Comparison of ENCODE assay signal across 1 cellular context in the genomic region with DNA sequence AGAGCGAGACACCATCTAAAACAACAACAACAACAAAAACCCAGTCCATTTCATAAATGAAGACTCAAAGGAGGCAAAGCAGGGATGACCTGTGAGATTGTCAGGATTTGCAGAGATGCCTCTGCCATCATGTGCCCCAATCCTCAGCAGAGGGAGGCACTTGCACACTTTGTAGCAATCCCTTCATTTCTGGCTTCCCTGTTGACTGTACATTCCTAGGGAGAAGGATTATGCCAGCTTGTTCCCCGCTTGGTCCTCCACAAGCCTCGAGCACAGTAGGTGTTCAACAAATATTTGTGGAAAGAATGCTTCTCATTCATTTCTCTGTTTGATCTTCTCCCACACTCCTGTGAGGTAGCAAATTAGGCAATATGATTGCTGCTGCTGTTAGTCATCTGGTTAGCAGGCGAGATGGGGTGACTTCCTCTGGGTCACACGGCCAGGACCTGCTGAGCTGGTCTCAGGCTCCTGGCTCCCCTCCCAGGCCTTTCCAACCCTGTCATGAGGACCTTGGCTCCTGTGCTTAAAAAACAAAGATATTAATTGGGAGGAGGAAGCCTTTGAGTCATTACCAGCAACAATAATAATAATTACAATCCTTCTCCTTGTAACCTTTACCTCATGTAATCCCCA.
TF ChIP-seq lines count a peak whose summit lies in the region.

No MANE protein-coding gene starts in this region.

TF ChIP-seq in HepG2, 621 proteins besides CTCF, POLR2A, EP300 and RAD21 (continued from another document and continues in another):
- TF ChIP-seq, protein P1, sequence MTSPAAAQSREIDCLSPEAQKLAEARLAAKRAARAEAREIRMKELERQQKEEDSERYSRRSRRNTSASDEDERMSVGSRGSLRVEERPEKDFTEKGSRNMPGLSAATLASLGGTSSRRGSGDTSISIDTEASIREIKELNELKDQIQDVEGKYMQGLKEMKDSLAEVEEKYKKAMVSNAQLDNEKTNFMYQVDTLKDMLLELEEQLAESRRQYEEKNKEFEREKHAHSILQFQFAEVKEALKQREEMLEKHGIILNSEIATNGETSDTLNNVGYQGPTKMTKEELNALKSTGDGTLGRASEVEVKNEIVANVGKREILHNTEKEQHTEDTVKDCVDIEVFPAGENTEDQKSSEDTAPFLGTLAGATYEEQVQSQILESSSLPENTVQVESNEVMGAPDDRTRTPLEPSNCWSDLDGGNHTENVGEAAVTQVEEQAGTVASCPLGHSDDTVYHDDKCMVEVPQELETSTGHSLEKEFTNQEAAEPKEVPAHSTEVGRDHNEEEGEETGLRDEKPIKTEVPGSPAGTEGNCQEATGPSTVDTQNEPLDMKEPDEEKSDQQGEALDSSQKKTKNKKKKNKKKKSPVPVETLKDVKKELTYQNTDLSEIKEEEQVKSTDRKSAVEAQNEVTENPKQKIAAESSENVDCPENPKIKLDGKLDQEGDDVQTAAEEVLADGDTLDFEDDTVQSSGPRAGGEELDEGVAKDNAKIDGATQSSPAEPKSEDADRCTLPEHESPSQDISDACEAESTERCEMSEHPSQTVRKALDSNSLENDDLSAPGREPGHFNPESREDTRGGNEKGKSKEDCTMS (CRISPR knock-in tag; conservative IDR thresholded peaks at IDR 0.05) = no peak
- TF ChIP-seq, protein P2, sequence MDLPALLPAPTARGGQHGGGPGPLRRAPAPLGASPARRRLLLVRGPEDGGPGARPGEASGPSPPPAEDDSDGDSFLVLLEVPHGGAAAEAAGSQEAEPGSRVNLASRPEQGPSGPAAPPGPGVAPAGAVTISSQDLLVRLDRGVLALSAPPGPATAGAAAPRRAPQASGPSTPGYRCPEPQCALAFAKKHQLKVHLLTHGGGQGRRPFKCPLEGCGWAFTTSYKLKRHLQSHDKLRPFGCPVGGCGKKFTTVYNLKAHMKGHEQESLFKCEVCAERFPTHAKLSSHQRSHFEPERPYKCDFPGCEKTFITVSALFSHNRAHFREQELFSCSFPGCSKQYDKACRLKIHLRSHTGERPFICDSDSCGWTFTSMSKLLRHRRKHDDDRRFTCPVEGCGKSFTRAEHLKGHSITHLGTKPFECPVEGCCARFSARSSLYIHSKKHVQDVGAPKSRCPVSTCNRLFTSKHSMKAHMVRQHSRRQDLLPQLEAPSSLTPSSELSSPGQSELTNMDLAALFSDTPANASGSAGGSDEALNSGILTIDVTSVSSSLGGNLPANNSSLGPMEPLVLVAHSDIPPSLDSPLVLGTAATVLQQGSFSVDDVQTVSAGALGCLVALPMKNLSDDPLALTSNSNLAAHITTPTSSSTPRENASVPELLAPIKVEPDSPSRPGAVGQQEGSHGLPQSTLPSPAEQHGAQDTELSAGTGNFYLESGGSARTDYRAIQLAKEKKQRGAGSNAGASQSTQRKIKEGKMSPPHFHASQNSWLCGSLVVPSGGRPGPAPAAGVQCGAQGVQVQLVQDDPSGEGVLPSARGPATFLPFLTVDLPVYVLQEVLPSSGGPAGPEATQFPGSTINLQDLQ (CRISPR knock-in tag; IDR thresholded peaks at IDR 0.05) = no peak
- TF ChIP-seq ZNF775 (CRISPR knock-in tag; IDR thresholded peaks at IDR 0.05; ENCODE audit: borderline replicate concordance) (no peak), AHR (CRISPR knock-in tag; IDR thresholded peaks at IDR 0.05) (no peak), ZNF44 (CRISPR knock-in tag; IDR thresholded peaks at IDR 0.05) (no peak), MIXL1 (CRISPR knock-in tag; IDR thresholded peaks at IDR 0.05) (peak; percentile 74), PHB2 (IDR thresholded peaks at IDR 0.05; ENCODE audit: partially characterized antibody) (no peak), NAIF1 (CRISPR knock-in tag; IDR thresholded peaks at IDR 0.05; ENCODE audit: borderline replicate concordance) (no peak), ZNF619 (CRISPR knock-in tag; IDR thresholded peaks at IDR 0.05) (no peak), HOXA7 (CRISPR knock-in tag; IDR thresholded peaks at IDR 0.05) (no peak), ZNF569 (CRISPR knock-in tag; IDR thresholded peaks at IDR 0.05; ENCODE audit: borderline replicate concordance) (no peak), ZNF547 (CRISPR knock-in tag; IDR thresholded peaks at IDR 0.05) (no peak), ZNF292 (CRISPR knock-in tag; IDR thresholded peaks at IDR 0.05; ENCODE audit: borderline replicate concordance, low read depth) (peak; percentile 53; the same call in 1 of the 2 replicates), ZFP36L1 (CRISPR knock-in tag; IDR thresholded peaks at IDR 0.05) (no peak), ZNF703 (CRISPR knock-in tag; IDR thresholded peaks at IDR 0.05; ENCODE audit: borderline replicate concordance) (no peak), ZIK1 (CRISPR knock-in tag; IDR thresholded peaks at IDR 0.05; ENCODE audit: borderline replicate concordance, low read depth) (no peak), GABPA (IDR thresholded peaks at IDR 0.05; ENCODE audit: low read depth, low read length) (no peak), GABPA (CRISPR knock-in tag; IDR thresholded peaks at IDR 0.05; ENCODE audit: low read depth) (no peak), FOXA3 (CRISPR knock-in tag; IDR thresholded peaks at IDR 0.05) (peak; percentile 90), SMARCE1 (IDR thresholded peaks at IDR 0.05; ENCODE audit: borderline replicate concordance) (no peak), ZNF749 (CRISPR knock-in tag; IDR thresholded peaks at IDR 0.05; ENCODE audit: borderline replicate concordance) (0 out of 2 replicates have a peak, but pooled peaks have one; percentile 39), XBP1 (CRISPR knock-in tag; IDR thresholded peaks at IDR 0.05) (no peak), ZNF136 (CRISPR knock-in tag; IDR thresholded peaks at IDR 0.05; ENCODE audit: low read depth) (no peak), ZNF256 (CRISPR knock-in tag; conservative IDR thresholded peaks at IDR 0.05) (no peak), MATR3 (CRISPR knock-in tag; IDR thresholded peaks at IDR 0.05) (no peak), ZNF543 (CRISPR knock-in tag; IDR thresholded peaks at IDR 0.05) (no peak), ZFYVE20 (CRISPR knock-in tag; IDR thresholded peaks at IDR 0.05; ENCODE audit: borderline replicate concordance, low read depth) (no peak), GPN1 (CRISPR knock-in tag; IDR thresholded peaks at IDR 0.05; ENCODE audit: borderline replicate concordance) (no peak), FOXC1 (CRISPR knock-in tag; IDR thresholded peaks at IDR 0.05; ENCODE audit: borderline replicate concordance) (no peak), RXRA (CRISPR knock-in tag; IDR thresholded peaks at IDR 0.05) (peak; percentile 62; the same call in 1 of the 2 replicates), KMT2B (CRISPR knock-in tag; IDR thresholded peaks at IDR 0.05) (no peak), ZNF577 (CRISPR knock-in tag; IDR thresholded peaks at IDR 0.05; ENCODE audit: borderline replicate concordance, low read depth) (no peak), ZNF383 (CRISPR knock-in tag; IDR thresholded peaks at IDR 0.05; ENCODE audit: borderline replicate concordance) (no peak), ZNF589 (CRISPR knock-in tag; conservative IDR thresholded peaks at IDR 0.05) (no peak), ZNF24 (IDR thresholded peaks at IDR 0.05) (no peak), THAP11 (CRISPR knock-in tag; IDR thresholded peaks at IDR 0.05) (peak; percentile 61)
- TF ChIP-seq, protein P3, sequence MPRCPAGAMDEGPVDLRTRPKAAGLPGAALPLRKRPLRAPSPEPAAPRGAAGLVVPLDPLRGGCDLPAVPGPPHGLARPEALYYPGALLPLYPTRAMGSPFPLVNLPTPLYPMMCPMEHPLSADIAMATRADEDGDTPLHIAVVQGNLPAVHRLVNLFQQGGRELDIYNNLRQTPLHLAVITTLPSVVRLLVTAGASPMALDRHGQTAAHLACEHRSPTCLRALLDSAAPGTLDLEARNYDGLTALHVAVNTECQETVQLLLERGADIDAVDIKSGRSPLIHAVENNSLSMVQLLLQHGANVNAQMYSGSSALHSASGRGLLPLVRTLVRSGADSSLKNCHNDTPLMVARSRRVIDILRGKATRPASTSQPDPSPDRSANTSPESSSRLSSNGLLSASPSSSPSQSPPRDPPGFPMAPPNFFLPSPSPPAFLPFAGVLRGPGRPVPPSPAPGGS (CRISPR knock-in tag; IDR thresholded peaks at IDR 0.05) = no peak
- TF ChIP-seq, protein P4, sequence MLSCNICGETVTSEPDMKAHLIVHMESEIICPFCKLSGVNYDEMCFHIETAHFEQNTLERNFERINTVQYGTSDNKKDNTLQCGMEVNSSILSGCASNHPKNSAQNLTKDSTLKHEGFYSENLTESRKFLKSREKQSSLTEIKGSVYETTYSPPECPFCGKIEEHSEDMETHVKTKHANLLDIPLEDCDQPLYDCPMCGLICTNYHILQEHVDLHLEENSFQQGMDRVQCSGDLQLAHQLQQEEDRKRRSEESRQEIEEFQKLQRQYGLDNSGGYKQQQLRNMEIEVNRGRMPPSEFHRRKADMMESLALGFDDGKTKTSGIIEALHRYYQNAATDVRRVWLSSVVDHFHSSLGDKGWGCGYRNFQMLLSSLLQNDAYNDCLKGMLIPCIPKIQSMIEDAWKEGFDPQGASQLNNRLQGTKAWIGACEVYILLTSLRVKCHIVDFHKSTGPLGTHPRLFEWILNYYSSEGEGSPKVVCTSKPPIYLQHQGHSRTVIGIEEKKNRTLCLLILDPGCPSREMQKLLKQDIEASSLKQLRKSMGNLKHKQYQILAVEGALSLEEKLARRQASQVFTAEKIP (CRISPR knock-in tag; IDR thresholded peaks at IDR 0.05; ENCODE audit: borderline replicate concordance) = no peak
- TF ChIP-seq, protein P5, sequence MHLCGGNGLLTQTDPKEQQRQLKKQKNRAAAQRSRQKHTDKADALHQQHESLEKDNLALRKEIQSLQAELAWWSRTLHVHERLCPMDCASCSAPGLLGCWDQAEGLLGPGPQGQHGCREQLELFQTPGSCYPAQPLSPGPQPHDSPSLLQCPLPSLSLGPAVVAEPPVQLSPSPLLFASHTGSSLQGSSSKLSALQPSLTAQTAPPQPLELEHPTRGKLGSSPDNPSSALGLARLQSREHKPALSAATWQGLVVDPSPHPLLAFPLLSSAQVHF (CRISPR knock-in tag; IDR thresholded peaks at IDR 0.05) = no peak
- TF ChIP-seq, protein P6, sequence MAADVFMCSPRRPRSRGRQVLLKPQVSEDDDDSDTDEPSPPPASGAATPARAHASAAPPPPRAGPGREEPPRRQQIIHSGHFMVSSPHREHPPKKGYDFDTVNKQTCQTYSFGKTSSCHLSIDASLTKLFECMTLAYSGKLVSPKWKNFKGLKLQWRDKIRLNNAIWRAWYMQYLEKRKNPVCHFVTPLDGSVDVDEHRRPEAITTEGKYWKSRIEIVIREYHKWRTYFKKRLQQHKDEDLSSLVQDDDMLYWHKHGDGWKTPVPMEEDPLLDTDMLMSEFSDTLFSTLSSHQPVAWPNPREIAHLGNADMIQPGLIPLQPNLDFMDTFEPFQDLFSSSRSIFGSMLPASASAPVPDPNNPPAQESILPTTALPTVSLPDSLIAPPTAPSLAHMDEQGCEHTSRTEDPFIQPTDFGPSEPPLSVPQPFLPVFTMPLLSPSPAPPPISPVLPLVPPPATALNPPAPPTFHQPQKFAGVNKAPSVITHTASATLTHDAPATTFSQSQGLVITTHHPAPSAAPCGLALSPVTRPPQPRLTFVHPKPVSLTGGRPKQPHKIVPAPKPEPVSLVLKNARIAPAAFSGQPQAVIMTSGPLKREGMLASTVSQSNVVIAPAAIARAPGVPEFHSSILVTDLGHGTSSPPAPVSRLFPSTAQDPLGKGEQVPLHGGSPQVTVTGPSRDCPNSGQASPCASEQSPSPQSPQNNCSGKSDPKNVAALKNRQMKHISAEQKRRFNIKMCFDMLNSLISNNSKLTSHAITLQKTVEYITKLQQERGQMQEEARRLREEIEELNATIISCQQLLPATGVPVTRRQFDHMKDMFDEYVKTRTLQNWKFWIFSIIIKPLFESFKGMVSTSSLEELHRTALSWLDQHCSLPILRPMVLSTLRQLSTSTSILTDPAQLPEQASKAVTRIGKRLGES (CRISPR knock-in tag; IDR thresholded peaks at IDR 0.05; ENCODE audit: borderline replicate concordance) = no peak
- TF ChIP-seq, protein P7, sequence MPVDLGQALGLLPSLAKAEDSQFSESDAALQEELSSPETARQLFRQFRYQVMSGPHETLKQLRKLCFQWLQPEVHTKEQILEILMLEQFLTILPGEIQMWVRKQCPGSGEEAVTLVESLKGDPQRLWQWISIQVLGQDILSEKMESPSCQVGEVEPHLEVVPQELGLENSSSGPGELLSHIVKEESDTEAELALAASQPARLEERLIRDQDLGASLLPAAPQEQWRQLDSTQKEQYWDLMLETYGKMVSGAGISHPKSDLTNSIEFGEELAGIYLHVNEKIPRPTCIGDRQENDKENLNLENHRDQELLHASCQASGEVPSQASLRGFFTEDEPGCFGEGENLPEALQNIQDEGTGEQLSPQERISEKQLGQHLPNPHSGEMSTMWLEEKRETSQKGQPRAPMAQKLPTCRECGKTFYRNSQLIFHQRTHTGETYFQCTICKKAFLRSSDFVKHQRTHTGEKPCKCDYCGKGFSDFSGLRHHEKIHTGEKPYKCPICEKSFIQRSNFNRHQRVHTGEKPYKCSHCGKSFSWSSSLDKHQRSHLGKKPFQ (CRISPR knock-in tag; IDR thresholded peaks at IDR 0.05; ENCODE audit: insufficient replicate concordance) = no peak
- TF ChIP-seq, protein P8, sequence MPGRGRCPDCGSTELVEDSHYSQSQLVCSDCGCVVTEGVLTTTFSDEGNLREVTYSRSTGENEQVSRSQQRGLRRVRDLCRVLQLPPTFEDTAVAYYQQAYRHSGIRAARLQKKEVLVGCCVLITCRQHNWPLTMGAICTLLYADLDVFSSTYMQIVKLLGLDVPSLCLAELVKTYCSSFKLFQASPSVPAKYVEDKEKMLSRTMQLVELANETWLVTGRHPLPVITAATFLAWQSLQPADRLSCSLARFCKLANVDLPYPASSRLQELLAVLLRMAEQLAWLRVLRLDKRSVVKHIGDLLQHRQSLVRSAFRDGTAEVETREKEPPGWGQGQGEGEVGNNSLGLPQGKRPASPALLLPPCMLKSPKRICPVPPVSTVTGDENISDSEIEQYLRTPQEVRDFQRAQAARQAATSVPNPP (CRISPR knock-in tag; IDR thresholded peaks at IDR 0.05) = no peak
- TF ChIP-seq, protein P9, sequence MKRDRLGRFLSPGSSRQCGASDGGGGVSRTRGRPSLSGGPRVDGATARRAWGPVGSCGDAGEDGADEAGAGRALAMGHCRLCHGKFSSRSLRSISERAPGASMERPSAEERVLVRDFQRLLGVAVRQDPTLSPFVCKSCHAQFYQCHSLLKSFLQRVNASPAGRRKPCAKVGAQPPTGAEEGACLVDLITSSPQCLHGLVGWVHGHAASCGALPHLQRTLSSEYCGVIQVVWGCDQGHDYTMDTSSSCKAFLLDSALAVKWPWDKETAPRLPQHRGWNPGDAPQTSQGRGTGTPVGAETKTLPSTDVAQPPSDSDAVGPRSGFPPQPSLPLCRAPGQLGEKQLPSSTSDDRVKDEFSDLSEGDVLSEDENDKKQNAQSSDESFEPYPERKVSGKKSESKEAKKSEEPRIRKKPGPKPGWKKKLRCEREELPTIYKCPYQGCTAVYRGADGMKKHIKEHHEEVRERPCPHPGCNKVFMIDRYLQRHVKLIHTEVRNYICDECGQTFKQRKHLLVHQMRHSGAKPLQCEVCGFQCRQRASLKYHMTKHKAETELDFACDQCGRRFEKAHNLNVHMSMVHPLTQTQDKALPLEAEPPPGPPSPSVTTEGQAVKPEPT (CRISPR knock-in tag; IDR thresholded peaks at IDR 0.05; ENCODE audit: low read depth) = no peak
- TF ChIP-seq, protein P10, sequence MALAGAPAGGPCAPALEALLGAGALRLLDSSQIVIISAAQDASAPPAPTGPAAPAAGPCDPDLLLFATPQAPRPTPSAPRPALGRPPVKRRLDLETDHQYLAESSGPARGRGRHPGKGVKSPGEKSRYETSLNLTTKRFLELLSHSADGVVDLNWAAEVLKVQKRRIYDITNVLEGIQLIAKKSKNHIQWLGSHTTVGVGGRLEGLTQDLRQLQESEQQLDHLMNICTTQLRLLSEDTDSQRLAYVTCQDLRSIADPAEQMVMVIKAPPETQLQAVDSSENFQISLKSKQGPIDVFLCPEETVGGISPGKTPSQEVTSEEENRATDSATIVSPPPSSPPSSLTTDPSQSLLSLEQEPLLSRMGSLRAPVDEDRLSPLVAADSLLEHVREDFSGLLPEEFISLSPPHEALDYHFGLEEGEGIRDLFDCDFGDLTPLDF (CRISPR knock-in tag; IDR thresholded peaks at IDR 0.05) = no peak
